In genomic region chr19:34431681-34432402, GRCh38 we compare ENCODE assay signal across 1 cellular context.
TF ChIP-seq lines count a peak whose summit lies in the region.

No MANE protein-coding gene starts in this region.

TF ChIP-seq in GM12878, 131 proteins besides CTCF, POLR2A, EP300 and RAD21:
- TF ChIP-seq ZNF217 (IDR thresholded peaks at IDR 0.05) (no peak), RB1 (IDR thresholded peaks at IDR 0.05; ENCODE audit: borderline replicate concordance) (no peak), ETV6 (conservative IDR thresholded peaks at IDR 0.05 in 1 of 2, IDR thresholded peaks at IDR 0.05 in 1 of 2; ENCODE audit: borderline replicate concordance in 1 of 2, low read depth in 1 of 2) (no peak), HSF1 (IDR thresholded peaks at IDR 0.05; ENCODE audit: low read depth, low read length) (no peak), NR2C2 (IDR thresholded peaks at IDR 0.05; ENCODE audit: borderline replicate concordance, control insufficient read depth, insufficient read length, low read depth) (no peak), KLF5 (IDR thresholded peaks at IDR 0.05; ENCODE audit: partially characterized antibody) (no peak), RELA (IDR thresholded peaks at IDR 0.05; ENCODE audit: borderline replicate concordance, partially characterized antibody) (no peak), LARP7 (IDR thresholded peaks at IDR 0.05) (no peak), ASH2L (IDR thresholded peaks at IDR 0.05; ENCODE audit: borderline replicate concordance, low read depth) (no peak), NBN (IDR thresholded peaks at IDR 0.05) (no peak), HDGF (IDR thresholded peaks at IDR 0.05) (no peak)
